Comparison of ENCODE assay signal across 23 cellular contexts in genomic region chr2:117718048-117718447, GRCh38.
"Had no signal": no experiment of that assay in that cellular context is flagged by ENCODE, and none has a peak within 500 bp of the region (broad histone marks: within the 10 kb centered on the region; RNA-seq: fewer than 3 reads in every experiment).

No MANE protein-coding gene starts in this region.

- H3K27ac ChIP-seq: foreskin keratinocyte, left ventricle myocardium inferior, lower lobe of right lung, right atrium auricular region, sigmoid colon, skin epidermis, testis, tibial nerve, upper lobe of right lung had no signal

- DNase-seq: dermis blood vessel endothelial cell; effector CD4-positive, alpha-beta T cell; endodermal cell; erythroblast; foreskin keratinocyte; kidney; left cardiac atrium; left ventricle myocardium inferior; lower lobe of right lung; natural killer cell; sigmoid colon; stimulated activated CD4-positive, alpha-beta T cell treated with anti-CD3 and anti-CD28 coated beads, Interleukin-2, amount 100 ng/mL, for 24 hours; stimulated activated CD4-positive, alpha-beta T cell treated with anti-CD3 and anti-CD28 coated beads, Interleukin-4, amount 100 ng/mL, for 4 hours; stimulated activated naive B cell treated with anti-CD40 and anti-IgM and Interleukin-4, amounts not matched to agents 10 μg/mL and 1 μg/mL and 100 μg/mL, for 72 hours; stimulated activated naive CD8-positive, alpha-beta T cell treated with anti-CD3 and anti-CD28 coated beads, Interleukin-15, amount 100 ng/mL, for 72 hours; testis; upper lobe of right lung had no signal

- H3K36me3 ChIP-seq: left ventricle myocardium inferior, lower lobe of right lung, right atrium auricular region, sigmoid colon, tibial nerve, upper lobe of right lung had no signal

- ATAC-seq: foreskin keratinocyte; left cardiac atrium; lower lobe of right lung; natural killer cell; stimulated activated naive B cell treated with anti-CD40 and anti-IgM and Interleukin-4, amounts not matched to agents 10 μg/mL and 1 μg/mL and 100 μg/mL, for 72 hours; stimulated activated naive CD8-positive, alpha-beta T cell treated with anti-CD3 and anti-CD28 coated beads, Interleukin-15, amount 100 ng/mL, for 72 hours; upper lobe of right lung had no signal

- H3K36me3 Mint-ChIP-seq: mesothelial cell of epicardium; natural killer cell; stimulated activated naive B cell treated with anti-CD40 and anti-IgM and Interleukin-4, amounts not matched to agents 10 μg/mL and 1 μg/mL and 100 μg/mL, for 72 hours had no signal

- H3K4me3 ChIP-seq: left ventricle myocardium inferior, lower lobe of right lung, right atrium auricular region, sigmoid colon, skin epidermis, testis, tibial nerve, upper lobe of right lung had no signal

- H3K4me1 Mint-ChIP-seq: endodermal cell; memory B cell; mesothelial cell of epicardium; neural crest cell; stimulated activated naive B cell treated with anti-CD40 and anti-IgM and Interleukin-4, amounts not matched to agents 10 μg/mL and 1 μg/mL and 100 μg/mL, for 72 hours had no signal

- H3K9me3 ChIP-seq: left ventricle myocardium inferior, lower lobe of right lung, right atrium auricular region, sigmoid colon, testis, tibial nerve, upper lobe of right lung had no signal

- H3K9me3 Mint-ChIP-seq: endodermal cell; mesothelial cell of epicardium; stimulated activated naive B cell treated with anti-CD40 and anti-IgM and Interleukin-4, amounts not matched to agents 10 μg/mL and 1 μg/mL and 100 μg/mL, for 72 hours; stimulated activated naive CD8-positive, alpha-beta T cell treated with anti-CD3 and anti-CD28 coated beads, Interleukin-15, amount 100 ng/mL, for 72 hours had no signal

- H3K27ac Mint-ChIP-seq: endodermal cell; memory B cell; mesothelial cell of epicardium; natural killer cell; stimulated activated naive B cell treated with anti-CD40 and anti-IgM and Interleukin-4, amounts not matched to agents 10 μg/mL and 1 μg/mL and 100 μg/mL, for 72 hours; stimulated activated naive CD8-positive, alpha-beta T cell treated with anti-CD3 and anti-CD28 coated beads, Interleukin-15, amount 100 ng/mL, for 72 hours had no signal

- H3K4me3 Mint-ChIP-seq: endodermal cell; memory B cell; mesothelial cell of epicardium; natural killer cell; neural crest cell; stimulated activated naive B cell treated with anti-CD40 and anti-IgM and Interleukin-4, amounts not matched to agents 10 μg/mL and 1 μg/mL and 100 μg/mL, for 72 hours; stimulated activated naive CD8-positive, alpha-beta T cell treated with anti-CD3 and anti-CD28 coated beads, Interleukin-15, amount 100 ng/mL, for 72 hours had no signal

- H3K4me1 ChIP-seq: foreskin keratinocyte, left ventricle myocardium inferior, lower lobe of right lung, right atrium auricular region, sigmoid colon, testis, tibial nerve, upper lobe of right lung had no signal

- H3K27me3 ChIP-seq: foreskin keratinocyte, right atrium auricular region, sigmoid colon, testis, tibial nerve, upper lobe of right lung had no signal
